In genomic region chr5:141431286-141431685, GRCh38 we compare ENCODE assay signal across 12 cellular contexts. TPM values are rescaled to one million over a fixed set of nuclear protein-coding genes. Genes with fewer than 3 reads are reported as not detected.
DNase-seq lines count a peak whose midpoint lies in the region; ATAC-seq and TF ChIP-seq lines count a peak whose summit lies in the region.
"Had no signal": no experiment of that assay in that cellular context is flagged by ENCODE, and none has a peak within 500 bp of the region (broad histone marks: within the 10 kb centered on the region; RNA-seq: fewer than 3 reads in every experiment).

No MANE protein-coding gene starts in this region.

- intact Hi-C loops in vagina (cut with DNase I), result no loop called here

- H3K4me3 Mint-ChIP-seq in stimulated activated naive CD8-positive, alpha-beta T cell treated with anti-CD3 and anti-CD28 coated beads, Interleukin-15, Interleukin-2, amounts not matched to agents 100 ng/mL and 50 ng/mL, for 24 hours, result peak overlapping the region; percentile 76
- H3K4me3 Mint-ChIP-seq in T-cell (peak overlapping the region; percentile 49 to 68 (median 53)), immature natural killer cell (peak overlapping the region; percentile 72 to 89 (median 78)), osteocyte (ENCODE audit: unreplicated experiment) (no peak overlapping the region)

- peaks cover 28% of the 10 kb centered on the region for H3K36me3 Mint-ChIP-seq in stimulated activated naive CD8-positive, alpha-beta T cell treated with anti-CD3 and anti-CD28 coated beads, Interleukin-15, Interleukin-2, amounts not matched to agents 100 ng/mL and 50 ng/mL, for 24 hours (ENCODE audit: low read depth)
- H3K36me3 Mint-ChIP-seq in T-cell (peaks cover 7% of the 10 kb centered on the region), immature natural killer cell (peaks cover 5 to 14% (median 11%) of the 10 kb centered on the region in 3 donors), osteocyte (ENCODE audit: unreplicated experiment) (peaks cover 44% of the 10 kb centered on the region)

- TF ChIP-seq CTCF in vagina (IDR thresholded peaks at IDR 0.05), result no peak
- TF ChIP-seq CTCF in osteocyte (IDR thresholded peaks at IDR 0.05), result no peak

- H3K36me3 ChIP-seq in vagina, result peaks cover 0 to 22% of the 10 kb centered on the region in 2 donors

- CTCF ChIA-PET in T-cell (lab: Charles Lee), result interaction anchor here in 1 of 2 donors (1.3 to 2.1 kb wide), 5 partner anchors 18 to 133 kb away, joined by 3 to 12 read pairs (median 6); partner anchors contain the start of gene PCDHGA10

- peaks cover 63% of the 10 kb centered on the region for H3K27me3 Mint-ChIP-seq in stimulated activated naive CD8-positive, alpha-beta T cell treated with anti-CD3 and anti-CD28 coated beads, Interleukin-15, Interleukin-2, amounts not matched to agents 100 ng/mL and 50 ng/mL, for 24 hours
- H3K27me3 Mint-ChIP-seq in T-cell (peaks cover 55 to 72% of the 10 kb centered on the region in 2 donors), immature natural killer cell (ENCODE audit: low read depth in 3 of 3) (peaks cover 32 to 45% (median 36%) of the 10 kb centered on the region in 3 donors), osteocyte (ENCODE audit: unreplicated experiment) (no peaks in the 10 kb centered on the region)

- no peak overlapping the region for H3K27ac Mint-ChIP-seq in stimulated activated naive CD8-positive, alpha-beta T cell treated with anti-CD3 and anti-CD28 coated beads, Interleukin-15, Interleukin-2, amounts not matched to agents 100 ng/mL and 50 ng/mL, for 24 hours
- no peak overlapping the region for H3K27ac Mint-ChIP-seq in T-cell
- H3K27ac Mint-ChIP-seq in immature natural killer cell, result peak overlapping the region in 1 of 6 donors; percentile 57
- H3K27ac Mint-ChIP-seq in osteocyte (ENCODE audit: unreplicated experiment), result no peak overlapping the region

- peaks cover 10% of the 10 kb centered on the region for H3K4me1 Mint-ChIP-seq in stimulated activated naive CD8-positive, alpha-beta T cell treated with anti-CD3 and anti-CD28 coated beads, Interleukin-15, Interleukin-2, amounts not matched to agents 100 ng/mL and 50 ng/mL, for 24 hours (ENCODE audit: low read depth)
- H3K4me1 Mint-ChIP-seq in T-cell (peaks cover 6 to 17% (median 10%) of the 10 kb centered on the region in 3 donors), immature natural killer cell (peaks cover 19 to 22% of the 10 kb centered on the region in 2 donors), osteocyte (ENCODE audit: unreplicated experiment) (no peaks in the 10 kb centered on the region)

- no peaks in the 10 kb centered on the region for H3K4me1 ChIP-seq in vagina

- no peak for TF ChIP-seq POLR2A in vagina (IDR thresholded peaks at IDR 0.05)

- peaks cover 26% of the 10 kb centered on the region for H3K9me3 Mint-ChIP-seq in stimulated activated naive CD8-positive, alpha-beta T cell treated with anti-CD3 and anti-CD28 coated beads, Interleukin-15, Interleukin-2, amounts not matched to agents 100 ng/mL and 50 ng/mL, for 24 hours
- H3K9me3 Mint-ChIP-seq in T-cell (peaks cover 13 to 31% (median 29%) of the 10 kb centered on the region in 3 donors), immature natural killer cell (peaks cover 12 to 40% (median 27%) of the 10 kb centered on the region in 6 donors), osteocyte (ENCODE audit: unreplicated experiment) (peaks cover 28% of the 10 kb centered on the region)

- H3K27me3 ChIP-seq in vagina, result no peaks in the 10 kb centered on the region

- H3K4me3 ChIP-seq in vagina, result peak overlapping the region; percentile 20 to 24

- POLR2A ChIA-PET in T-cell (lab: Charles Lee), result no interaction called here

- no peak for DNase-seq in stimulated activated naive CD8-positive, alpha-beta T cell treated with anti-CD3 and anti-CD28 coated beads, Interleukin-15, Interleukin-2, amounts not matched to agents 100 U/mL and 50 U/mL, for 24 hours
- DNase-seq in T-cell (no peak), immature natural killer cell (peak in 1 of 3 donors; percentile 12), vagina (ENCODE audit: extremely low spot score in 2 of 2) (no peak), osteocyte (ENCODE audit: extremely low spot score, unreplicated experiment) (no peak), ecto neural progenitor cell (ENCODE audit: low spot score) (no peak)
- DNase-seq: anterior cingulate cortex, kidney, NCI-H1092 had no signal

- H3K9me3 ChIP-seq in vagina, result peaks cover 83% of the 10 kb centered on the region

- no peak for ATAC-seq in stimulated activated naive CD8-positive, alpha-beta T cell treated with anti-CD3 and anti-CD28 coated beads, Interleukin-15, Interleukin-2, amounts not matched to agents 100 U/mL and 50 U/mL, for 24 hours
- ATAC-seq in T-cell (replicated peaks in 1 of 4), result no peak
- no peak for ATAC-seq in HG03457 (IDR thresholded peaks at IDR 0.05; ENCODE audit: unreplicated experiment)
- ATAC-seq: HCT116 had no signal

- no peak overlapping the region for H3K27ac ChIP-seq in vagina

RNA-seq across cellular contexts. Expression of gene PCDHGA12, which starts 1.0 kb away (rescaled TPM):
- total RNA-seq in T-cell, result under 1 TPM in 4 of 5 donors, not detected in 1; 0.09 to 0.53 (median 0.22) TPM
- under 1 TPM in 1 of 3 donors, not detected in 2; 0.25 TPM for polyA plus RNA-seq in immature natural killer cell
- total RNA-seq in vagina, result 10.6 TPM
- total RNA-seq in osteocyte, result 2.0 and 2.1 TPM in 2 replicates

RNA-seq across cellular contexts. Expression of gene PCDHGA11, which starts 10.4 kb away (rescaled TPM):
- total RNA-seq in T-cell (under 1 TPM in 4 of 5 donors, not detected in 1; 0.06 to 0.44 (median 0.11) TPM), vagina (6.6 TPM), osteocyte (1.9 and 2.2 TPM in 2 replicates)
- under 1 TPM in 1 of 3 donors, not detected in 2; 0.11 TPM for polyA plus RNA-seq in immature natural killer cell

RNA-seq across cellular contexts. Expression of gene PCDHGB7, which starts 13.8 kb away (rescaled TPM):
- under 1 TPM; 0.16 to 0.33 (median 0.22) TPM for total RNA-seq in T-cell
- under 1 TPM in 1 of 3 donors, not detected in 2; 0.13 TPM for polyA plus RNA-seq in immature natural killer cell
- total RNA-seq in vagina, result 14.2 TPM
- 6.2 and 8.8 TPM in 2 replicates for total RNA-seq in osteocyte

RNA-seq across cellular contexts. Expression of gene PCDHGA10, which starts 18.5 kb away (rescaled TPM):
- total RNA-seq in T-cell, result under 1 TPM; 0.10 to 0.53 (median 0.32) TPM
- under 1 TPM in 1 of 3 donors, not detected in 2; 0.43 TPM for polyA plus RNA-seq in immature natural killer cell
- 10.6 TPM for total RNA-seq in vagina
- total RNA-seq in osteocyte, result 22.4 and 24.0 TPM in 2 replicates

RNA-seq across cellular contexts. Expression of gene PCDHGB6, which starts 23.5 kb away (rescaled TPM):
- total RNA-seq in T-cell, result under 1 TPM in 4 of 5 donors, not detected in 1; 0.19 to 0.59 (median 0.37) TPM
- 1 to 10 TPM in 1 of 3 donors, under 1 TPM in 1, not detected in 1; 0.38 to 1.9 TPM for polyA plus RNA-seq in immature natural killer cell
- total RNA-seq in vagina, result 12.5 TPM
- 70.2 and 71.5 TPM in 2 replicates for total RNA-seq in osteocyte
